Comparison of ENCODE assay signal across 1 cellular context in genomic region chr1:24207395-24207687, GRCh38. TPM values are rescaled to one million over a fixed set of nuclear protein-coding genes. Genes with fewer than 3 reads are reported as not detected.
"Had no signal": no experiment of that assay in that cellular context is flagged by ENCODE, and none has a peak within 500 bp of the region (broad histone marks: within the 10 kb centered on the region; RNA-seq: fewer than 3 reads in every experiment).

No MANE protein-coding gene starts in this region.

RNA-seq across cellular contexts. Expression of gene IFNLR1, which starts 20.3 kb away (rescaled TPM):
- total RNA-seq: LHCN-M2 had no signal
